8 cellular contexts compared by ENCODE assay signal in genomic region chr2:134411828-134412638, GRCh38.
A peak's percentile ranks its signal among the peaks of the same experiment; 100 is the strongest.
DNase-seq lines count a peak whose midpoint lies in the region; ATAC-seq and TF ChIP-seq lines count a peak whose summit lies in the region.

No MANE protein-coding gene starts in this region.

- H3K4me1 ChIP-seq in DND-41 (ENCODE audit: insufficient read depth, low read length) (peaks cover 41% of the 10 kb centered on the region), KMS-11 (ENCODE audit: low read depth, poor library complexity, severe bottlenecking) (peaks cover 64% of the 10 kb centered on the region), PC-3 (ENCODE audit: insufficient read depth, low read length) (peaks cover 32% of the 10 kb centered on the region), neural progenitor cell (peaks cover 9% of the 10 kb centered on the region), suprapubic skin (peaks cover 39% of the 10 kb centered on the region)

- no peaks in the 10 kb centered on the region for H3K9me3 Mint-ChIP-seq in neural progenitor cell

- TF ChIP-seq CTCF in DND-41 (IDR thresholded peaks at IDR 0.05; ENCODE audit: borderline replicate concordance, extremely low read depth, low read length, poor library complexity, severe bottlenecking) (peak; percentile 93), KMS-11 (conservative IDR thresholded peaks at IDR 0.05; ENCODE audit: low read depth, low read length) (peak; percentile 55), PC-3 (conservative IDR thresholded peaks at IDR 0.05; ENCODE audit: low read depth, low read length) (peak; percentile 84), neural progenitor cell (IDR thresholded peaks at IDR 0.05) (peak; percentile 75), suprapubic skin (IDR thresholded peaks at IDR 0.05) (peak; percentile 30 to 69)

- H3K36me3 Mint-ChIP-seq in neural progenitor cell, result peaks cover under 1% of the 10 kb centered on the region

- TF ChIP-seq POLR2A in suprapubic skin (IDR thresholded peaks at IDR 0.05), result no peak

- peak; percentile 94 for ATAC-seq in DND-41 (ENCODE audit: insufficient read depth, low read depth)
- ATAC-seq in GM21723 (IDR thresholded peaks at IDR 0.05; ENCODE audit: unreplicated experiment), result peak; percentile 98
- ATAC-seq in PC-3, result peak; percentile 59

- no peak overlapping the region for H3K4me3 ChIP-seq in DND-41 (ENCODE audit: low read depth in 1 of 2, low read length in 2 of 2)
- no peak overlapping the region for H3K4me3 ChIP-seq in KMS-11 (IDR thresholded peaks at IDR 0.05; ENCODE audit: insufficient read depth, low read depth, low read length)
- H3K4me3 ChIP-seq in PC-3 (ENCODE audit: low read length), result no peak overlapping the region
- no peak overlapping the region for H3K4me3 ChIP-seq in neural progenitor cell
- no peak overlapping the region for H3K4me3 ChIP-seq in suprapubic skin

- H3K4me2 ChIP-seq in DND-41 (ENCODE audit: insufficient read depth, low read length) (peak overlapping the region; percentile 49), KMS-11 (peak overlapping the region; percentile 91), PC-3 (ENCODE audit: low read length) (no peak overlapping the region), neural progenitor cell (peak overlapping the region; percentile 40)

- CTCF ChIA-PET in PC-3 (lab: Charles Lee), result interaction anchor here (0.5 to 2.0 kb wide), 11 partner anchors 13 to 543 kb away, joined by 3 to 15 read pairs (median 3); no protein-coding TSS in a partner anchor

- H3K9me3 ChIP-seq in DND-41 (ENCODE audit: insufficient read depth, low read length, severe bottlenecking) (no peaks in the 10 kb centered on the region), PC-3 (ENCODE audit: low read length) (no peaks in the 10 kb centered on the region), neural progenitor cell (ENCODE audit: low read depth) (no peaks in the 10 kb centered on the region), suprapubic skin (no peaks in the 10 kb centered on the region)

- H3K36me3 ChIP-seq in DND-41 (ENCODE audit: insufficient read depth, low read length) (peaks cover 27% of the 10 kb centered on the region), KMS-11 (ENCODE audit: insufficient read depth) (no peaks in the 10 kb centered on the region), PC-3 (ENCODE audit: low read depth, low read length) (no peaks in the 10 kb centered on the region), neural progenitor cell (no peaks in the 10 kb centered on the region), suprapubic skin (no peaks in the 10 kb centered on the region)

- POLR2A ChIA-PET in PC-3 (lab: Charles Lee; ENCODE audit: unreplicated experiment), result interaction anchor here (0.6 kb wide), 1 partner anchor 15 kb away, joined by 3 read pairs; no protein-coding TSS in a partner anchor

- H3F3A ChIP-seq in PC-3 (ENCODE audit: low read length, unreplicated experiment) (no peaks in the 10 kb centered on the region), neural progenitor cell (ENCODE audit: low read depth) (no peaks in the 10 kb centered on the region)

- peaks cover 19% of the 10 kb centered on the region for H4K20me1 ChIP-seq in DND-41 (ENCODE audit: insufficient read depth, low read length)
- no peaks in the 10 kb centered on the region for H4K20me1 ChIP-seq in KMS-11 (ENCODE audit: insufficient read depth)
- 0 out of 2 replicates have a peak, but pooled peaks cover 4% of the 10 kb centered on the region for H4K20me1 ChIP-seq in PC-3 (ENCODE audit: low read length)
- H4K20me1 ChIP-seq in neural progenitor cell (ENCODE audit: low read depth), result no peaks in the 10 kb centered on the region

- peaks cover 2% of the 10 kb centered on the region for H3K27me3 Mint-ChIP-seq in neural progenitor cell (ENCODE audit: insufficient read depth, low read depth)

- H2AFZ ChIP-seq in DND-41 (ENCODE audit: low read depth, low read length) (no peak overlapping the region), KMS-11 (ENCODE audit: low read depth) (no peak overlapping the region), PC-3 (ENCODE audit: low read length) (no peak overlapping the region), neural progenitor cell (replicated peaks) (peak overlapping the region; percentile 75)

- intact Hi-C loops in PC-3 (cut with micrococcal nuclease), result loop anchor here (1.0 to 5.0 kb wide), 5 partner anchors 35 to 525 kb away; no protein-coding TSS in a partner anchor

- H3K9ac ChIP-seq in DND-41 (ENCODE audit: low read depth, low read length) (no peak overlapping the region), KMS-11 (peak overlapping the region; percentile 39; the same call in 1 of the 2 replicates), PC-3 (ENCODE audit: low read length) (no peak overlapping the region), neural progenitor cell (no peak overlapping the region)

- no peaks in the 10 kb centered on the region for H3K79me2 ChIP-seq in DND-41 (ENCODE audit: insufficient read depth, low read length)
- peaks cover 11% of the 10 kb centered on the region; the same call in 1 of the 2 replicates for H3K79me2 ChIP-seq in KMS-11 (ENCODE audit: insufficient read depth, low read depth)
- H3K79me2 ChIP-seq in PC-3 (ENCODE audit: low read length), result no peaks in the 10 kb centered on the region
- H3K79me2 ChIP-seq in neural progenitor cell (ENCODE audit: low read depth), result no peaks in the 10 kb centered on the region

- BruUV-seq in PC-3 (replicated peaks; lab: Mats Ljungman, UMichigan), result no TSS peak

- H3K9me2 ChIP-seq in PC-3 (replicated peaks; ENCODE audit: low read length), result no peaks in the 10 kb centered on the region

- H3K27ac ChIP-seq in DND-41 (ENCODE audit: low read length) (peak overlapping the region; percentile 63), KMS-11 (peak overlapping the region; percentile 85), PC-3 (ENCODE audit: low read length) (no peak overlapping the region), neural progenitor cell (no peak overlapping the region), suprapubic skin (no peak overlapping the region)

- H3K4me1 Mint-ChIP-seq in neural progenitor cell, result peaks cover 16% of the 10 kb centered on the region

- no peak overlapping the region for H3K4me3 Mint-ChIP-seq in neural progenitor cell

- no peaks in the 10 kb centered on the region for H3K27me3 ChIP-seq in DND-41 (ENCODE audit: insufficient read depth, low read length, poor library complexity)
- H3K27me3 ChIP-seq in KMS-11 (ENCODE audit: insufficient read depth, low read depth), result no peaks in the 10 kb centered on the region
- no peaks in the 10 kb centered on the region for H3K27me3 ChIP-seq in PC-3 (ENCODE audit: low read length)
- no peaks in the 10 kb centered on the region for H3K27me3 ChIP-seq in neural progenitor cell
- no peaks in the 10 kb centered on the region for H3K27me3 ChIP-seq in suprapubic skin

- 48% methylated on average over 8 of the region's 8 CpGs for WGBS in suprapubic skin

- peak; percentile 86 for DNase-seq in DND-41
- peak; percentile 77 for DNase-seq in PC-3
- peak; percentile 66 to 73 for DNase-seq in activated T-cell treated with anti-CD3 and anti-CD28 coated beads, Interleukin-2, amount 50 U/mL, for 48 hours
- peak; percentile 87 for DNase-seq in fibroblast of peridontal ligament (ENCODE audit: extremely low read depth)
- DNase-seq in neural progenitor cell (ENCODE audit: low spot score), result peak; percentile 83
- peak in 1 of 2 donors; percentile 71 for DNase-seq in suprapubic skin (ENCODE audit: low spot score in 2 of 2)

- H3K27ac Mint-ChIP-seq in neural progenitor cell, result peak overlapping the region; percentile 28

- no peak for TF ChIP-seq EP300 in suprapubic skin (IDR thresholded peaks at IDR 0.05)

Comparison
In these comparisons a context has a peak if more than half of its experiments do, and no peak if none do; other contexts are left out.
1. H3K27ac ChIP-seq: peak in DND-41 (single experiment) and KMS-11 (single experiment); none in PC-3 (single experiment), neural progenitor cell (single experiment) and suprapubic skin (single experiment).
2. Peak in every context shown above with its lines, with median percentiles within 50 percentile points of each other: ATAC-seq and CTCF ChIP-seq.